ENCODE assay signal across 8 cellular contexts in genomic region chr19:48660854-48661731, GRCh38. TPM values are rescaled to one million over a fixed set of nuclear protein-coding genes. Genes with fewer than 3 reads are reported as not detected.
DNase-seq lines count a peak whose midpoint lies in the region; ATAC-seq and TF ChIP-seq lines count a peak whose summit lies in the region.

No MANE protein-coding gene starts in this region.

- peak; percentile 81 for ATAC-seq in GM21723 (IDR thresholded peaks at IDR 0.05; ENCODE audit: unreplicated experiment)
- ATAC-seq in activated naive CD8-positive, alpha-beta T cell treated with anti-CD3 and anti-CD28 coated beads, Interleukin-2, amount 50 U/mL, for 24 hours = peak; percentile 89
- ATAC-seq in heart left ventricle = peak; percentile 89 to 96 (median 92)

- H3K36me3 ChIP-seq in KOPT-K1 (ENCODE audit: insufficient read depth, low read length) = no peaks in the 10 kb centered on the region
- no peaks in the 10 kb centered on the region for H3K36me3 ChIP-seq in heart left ventricle

- H3K4me3 ChIP-seq in heart left ventricle (peak overlapping the region in 4 of 12 donors; percentile 0 to 31 (median 14)), retinal pigment epithelial cell (ENCODE audit: low read length) (no peak overlapping the region)

- DNase-seq in DMS53 (lab: John Stamatoyannopoulos, UW) (peak; percentile 97), SW480 (ENCODE audit: low spot score) (peak; percentile 93), heart left ventricle (peak; percentile 89 to 92 (median 90)), retinal pigment epithelial cell (ENCODE audit: low read depth) (peak; percentile 46), islet precursor cell (no peak)
- DNase-seq in activated naive CD8-positive, alpha-beta T cell treated with anti-CD3 and anti-CD28 coated beads, Interleukin-2, amount 50 U/mL, for 24 hours = peak; percentile 82

- H3K27ac Mint-ChIP-seq in activated naive CD8-positive, alpha-beta T cell treated with anti-CD3 and anti-CD28 coated beads, Interleukin-2, amount 50 U/mL, for 24 hours = peak overlapping the region; percentile 82

- H3K4me3 Mint-ChIP-seq in activated naive CD8-positive, alpha-beta T cell treated with anti-CD3 and anti-CD28 coated beads, Interleukin-2, amount 50 U/mL, for 24 hours = peak overlapping the region; percentile 46

- H3K4me1 ChIP-seq in heart left ventricle = peaks cover 0 to 15% (median 7%) of the 10 kb centered on the region in 12 donors

- intact Hi-C loops in heart left ventricle (cut with DNase I) = no loop called here

- no peaks in the 10 kb centered on the region for H3K9me3 Mint-ChIP-seq in activated naive CD8-positive, alpha-beta T cell treated with anti-CD3 and anti-CD28 coated beads, Interleukin-2, amount 50 U/mL, for 24 hours

- no peaks in the 10 kb centered on the region for H3K9me3 ChIP-seq in KOPT-K1 (ENCODE audit: insufficient read depth, low read length, poor library complexity, severe bottlenecking)
- no peaks in the 10 kb centered on the region for H3K9me3 ChIP-seq in heart left ventricle

- peaks cover 7% of the 10 kb centered on the region for H3K4me1 Mint-ChIP-seq in activated naive CD8-positive, alpha-beta T cell treated with anti-CD3 and anti-CD28 coated beads, Interleukin-2, amount 50 U/mL, for 24 hours

- H3K27ac ChIP-seq in KOPT-K1 (ENCODE audit: low read depth, low read length, poor library complexity, severe bottlenecking) (peak overlapping the region; percentile 81), heart left ventricle (peak overlapping the region in 11 of 12 donors; percentile 14 to 73 (median 47))

- H3K36me3 Mint-ChIP-seq in activated naive CD8-positive, alpha-beta T cell treated with anti-CD3 and anti-CD28 coated beads, Interleukin-2, amount 50 U/mL, for 24 hours (ENCODE audit: low read depth) = no peaks in the 10 kb centered on the region

- no peak for TF ChIP-seq POLR2A in heart left ventricle (IDR thresholded peaks at IDR 0.05)

- H3K27me3 Mint-ChIP-seq in activated naive CD8-positive, alpha-beta T cell treated with anti-CD3 and anti-CD28 coated beads, Interleukin-2, amount 50 U/mL, for 24 hours = no peaks in the 10 kb centered on the region

- WGBS in heart left ventricle, 4 donors = 59 to 68% (median 67%) methylated on average over 40 of the region's 40 CpGs

- TF ChIP-seq CTCF in heart left ventricle (IDR thresholded peaks at IDR 0.05) = no peak
- TF ChIP-seq CTCF in retinal pigment epithelial cell (conservative IDR thresholded peaks at IDR 0.05; ENCODE audit: low read depth, low read length) = no peak

- no peaks in the 10 kb centered on the region for H3K27me3 ChIP-seq in heart left ventricle

RNA-seq across cellular contexts. Expression of gene NTN5, which starts 11.7 kb away (rescaled TPM):
- total RNA-seq in heart left ventricle = under 1 TPM in 3 of 9 donors, not detected in 6; 0.12 to 0.42 (median 0.20) TPM
- under 1 TPM in 1 of 2 donors, not detected in 1; 0.11 TPM for polyA plus RNA-seq in heart left ventricle

RNA-seq across cellular contexts. Expression of gene CA11, which starts 15.1 kb away (rescaled TPM):
- 10 to 100 TPM in 1 of 9 donors, 1 to 10 TPM in 8; 2.2 to 14.6 (median 5.8) TPM for total RNA-seq in heart left ventricle
- polyA plus RNA-seq in heart left ventricle = 10 to 100 TPM in 1 of 2 donors, 1 to 10 TPM in 1; 3.4 to 14.8 TPM

RNA-seq across cellular contexts. Expression of gene DBP, which starts 23.9 kb away (rescaled TPM):
- total RNA-seq in heart left ventricle = 10 to 100 TPM in 5 of 9 donors, 1 to 10 TPM in 4; 1.4 to 34.2 (median 12.5) TPM
- polyA plus RNA-seq in heart left ventricle = 10 to 100 TPM in 1 of 2 donors, 1 to 10 TPM in 1; 3.9 to 11.6 TPM

RNA-seq across cellular contexts. Expression of gene FUT2, which starts 34.7 kb away (rescaled TPM):
- under 1 TPM in 1 of 9 donors, not detected in 8; 0.14 TPM for total RNA-seq in heart left ventricle
- polyA plus RNA-seq in heart left ventricle = under 1 TPM in 1 of 2 donors, not detected in 1; 0.19 TPM

RNA-seq across cellular contexts. Expression of gene SPHK2, which starts 41.8 kb away (rescaled TPM):
- total RNA-seq in heart left ventricle = 10 to 100 TPM in 2 of 9 donors, 1 to 10 TPM in 7; 5.6 to 13.1 (median 8.6) TPM
- polyA plus RNA-seq in heart left ventricle = 10 to 100 TPM; 10.3 to 11.0 TPM
